1 cellular context compared by ENCODE assay signal in the genomic region with DNA sequence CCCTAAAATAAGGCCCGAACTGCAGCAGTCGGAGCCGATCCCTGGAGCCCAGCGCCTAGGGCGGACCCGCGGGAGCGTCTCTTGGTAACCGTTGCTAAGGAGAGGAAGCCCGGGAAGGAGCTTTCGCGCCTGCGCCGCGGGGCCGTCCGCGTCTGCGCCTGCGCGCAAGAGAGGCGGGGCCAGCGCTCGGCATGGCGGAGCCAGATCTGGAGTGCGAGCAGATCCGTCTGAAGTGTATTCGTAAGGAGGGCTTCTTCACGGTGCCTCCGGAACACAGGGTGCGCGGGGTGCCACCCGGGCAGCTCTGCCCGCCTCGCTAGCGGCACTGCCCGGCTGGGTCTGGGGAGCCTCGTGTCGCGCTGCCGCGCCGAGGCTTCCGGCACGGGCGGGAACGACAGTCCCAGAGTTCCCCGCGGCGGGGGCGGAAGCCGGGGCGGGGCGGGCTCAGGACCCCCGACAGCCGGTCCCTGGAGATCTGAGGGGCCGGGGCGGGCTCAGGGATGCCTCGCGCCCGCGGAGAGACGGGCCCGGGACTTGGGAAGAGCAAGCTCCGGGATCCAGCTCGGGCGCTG.
TF ChIP-seq lines count a peak whose summit lies in the region.

A gene with protein sequence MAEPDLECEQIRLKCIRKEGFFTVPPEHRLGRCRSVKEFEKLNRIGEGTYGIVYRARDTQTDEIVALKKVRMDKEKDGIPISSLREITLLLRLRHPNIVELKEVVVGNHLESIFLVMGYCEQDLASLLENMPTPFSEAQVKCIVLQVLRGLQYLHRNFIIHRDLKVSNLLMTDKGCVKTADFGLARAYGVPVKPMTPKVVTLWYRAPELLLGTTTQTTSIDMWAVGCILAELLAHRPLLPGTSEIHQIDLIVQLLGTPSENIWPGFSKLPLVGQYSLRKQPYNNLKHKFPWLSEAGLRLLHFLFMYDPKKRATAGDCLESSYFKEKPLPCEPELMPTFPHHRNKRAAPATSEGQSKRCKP (plus strand): TSS at position 170 of the 572 bp plus-strand sequence. CDS start 22 bp downstream, at position 192.

TF ChIP-seq in K562, 482 proteins besides CTCF, POLR2A, EP300 and RAD21 (continued from another document):
- TF ChIP-seq E2F5 (CRISPR knock-in tag; IDR thresholded peaks at IDR 0.05) (peak; percentile 74; the same call in 1 of the 2 replicates), BMI1 (IDR thresholded peaks at IDR 0.05; ENCODE audit: low read length) (peak; percentile 93), HNRNPL (IDR thresholded peaks at IDR 0.05; ENCODE audit: low read depth, low read length) (peak; percentile 11; the same call in 1 of the 2 replicates), CC2D1A (IDR thresholded peaks at IDR 0.05) (no peak), TCF3 (CRISPR knock-in tag; IDR thresholded peaks at IDR 0.05) (no peak), NR2F6 (CRISPR knock-in tag; IDR thresholded peaks at IDR 0.05) (no peak), VEZF1 (CRISPR knock-in tag; IDR thresholded peaks at IDR 0.05) (peak; percentile 75), RBM17 (IDR thresholded peaks at IDR 0.05; ENCODE audit: borderline replicate concordance, low read depth, low read length) (no peak)
